24 cellular contexts compared by ENCODE assay signal in genomic region chr1:228968841-228969606, GRCh38.
DNase-seq lines count a peak whose midpoint lies in the region; TF ChIP-seq lines count a peak whose summit lies in the region.
"Had no signal": no experiment of that assay in that cellular context is flagged by ENCODE, and none has a peak within 500 bp of the region (broad histone marks: within the 10 kb centered on the region; RNA-seq: fewer than 3 reads in every experiment).

No MANE protein-coding gene starts in this region.

- peaks cover 3% of the 10 kb centered on the region for H3K27me3 Mint-ChIP-seq in endodermal cell (ENCODE audit: insufficient read depth)
- peaks cover 11% of the 10 kb centered on the region for H3K27me3 Mint-ChIP-seq in nephron (ENCODE audit: low read depth)
- peaks cover 3% of the 10 kb centered on the region for H3K27me3 Mint-ChIP-seq in type B pancreatic cell
- H3K27me3 Mint-ChIP-seq: activated CD4-positive, alpha-beta memory T cell treated with anti-CD3 and anti-CD28 coated beads, Interleukin-2, amount 10 ng/mL, durations not matched to agents 7 days and 5 days; activated naive CD8-positive, alpha-beta T cell; activated T-cell treated with anti-CD3 and anti-CD28 coated beads, Interleukin-2, amount 50 U/mL, for 24 hours had no signal

- H3K27ac Mint-ChIP-seq in endodermal cell (no peak overlapping the region), nephron (peak overlapping the region in 2 of 3 experiments; percentile 18 to 63), type B pancreatic cell (peak overlapping the region; percentile 54)
- H3K27ac Mint-ChIP-seq: activated B cell treated with CpG ODN at 0.5 μM for 24 hours; activated CD4-positive, alpha-beta memory T cell treated with anti-CD3 and anti-CD28 coated beads, Interleukin-2, amount 10 ng/mL, durations not matched to agents 7 days and 5 days; activated naive CD8-positive, alpha-beta T cell; activated T-cell treated with anti-CD3 and anti-CD28 coated beads, Interleukin-2, amount 50 U/mL, for 24 hours; memory B cell; stimulated activated naive CD8-positive, alpha-beta T cell treated with anti-CD3 and anti-CD28 coated beads, Interleukin-15, Interleukin-2, amounts not matched to agents 100 ng/mL and 50 ng/mL, for 24 hours; T-helper 2 cell treated with Interferon-gamma antibody and Interleukin-4, amounts not matched to agents 5 μg/mL and 100 μg/mL, for 36 hours had no signal

- H3K9me3 Mint-ChIP-seq in endodermal cell (no peaks in the 10 kb centered on the region), nephron (no peaks in the 10 kb centered on the region), type B pancreatic cell (no peaks in the 10 kb centered on the region)
- H3K9me3 Mint-ChIP-seq: activated B cell treated with CpG ODN at 0.5 μM for 24 hours; activated CD4-positive, alpha-beta memory T cell treated with anti-CD3 and anti-CD28 coated beads, Interleukin-2, amount 10 ng/mL, durations not matched to agents 7 days and 5 days; activated T-cell treated with anti-CD3 and anti-CD28 coated beads, Interleukin-2, amount 50 U/mL, for 24 hours; memory B cell; stimulated activated naive CD8-positive, alpha-beta T cell treated with anti-CD3 and anti-CD28 coated beads, Interleukin-15, Interleukin-2, amounts not matched to agents 100 ng/mL and 50 ng/mL, for 24 hours; T-helper 2 cell treated with Interferon-gamma antibody and Interleukin-4, amounts not matched to agents 5 μg/mL and 100 μg/mL, for 36 hours had no signal

- H3K9me3 ChIP-seq in adipocyte (ENCODE audit: control insufficient read depth, low read length) = no peaks in the 10 kb centered on the region
- H3K9me3 ChIP-seq in endodermal cell (ENCODE audit: control insufficient read depth, low read length) = no peaks in the 10 kb centered on the region
- no peaks in the 10 kb centered on the region for H3K9me3 ChIP-seq in tibial artery
- H3K9me3 ChIP-seq: BE2C, breast epithelium, heart right ventricle, sigmoid colon had no signal

- H3K4me1 Mint-ChIP-seq in endodermal cell = peaks cover 24% of the 10 kb centered on the region
- H3K4me1 Mint-ChIP-seq in nephron = peaks cover 18% of the 10 kb centered on the region
- H3K4me1 Mint-ChIP-seq in type B pancreatic cell (ENCODE audit: unreplicated experiment) = peaks cover 23% of the 10 kb centered on the region
- H3K4me1 Mint-ChIP-seq: activated B cell treated with CpG ODN at 0.5 μM for 24 hours; activated CD4-positive, alpha-beta memory T cell treated with anti-CD3 and anti-CD28 coated beads, Interleukin-2, amount 10 ng/mL, durations not matched to agents 7 days and 5 days; memory B cell had no signal

- H3K27ac ChIP-seq in endodermal cell (ENCODE audit: low read depth, low read length) (peak overlapping the region; percentile 83), tibial artery (no peak overlapping the region)
- H3K27ac ChIP-seq: breast epithelium, heart right ventricle, sigmoid colon had no signal

- peaks cover 10% of the 10 kb centered on the region for H3K4me1 ChIP-seq in adipocyte (ENCODE audit: control insufficient read depth, insufficient read depth, low read length)
- no peaks in the 10 kb centered on the region for H3K4me1 ChIP-seq in endodermal cell (ENCODE audit: control insufficient read depth, insufficient read depth, low read length)
- peaks cover 0 to 9% (median 7%) of the 10 kb centered on the region in 4 donors for H3K4me1 ChIP-seq in tibial artery
- H3K4me1 ChIP-seq: BE2C had no signal

- H3K36me3 ChIP-seq in adipocyte (ENCODE audit: control insufficient read depth, insufficient read depth, low read length, severe bottlenecking) (no peaks in the 10 kb centered on the region), endodermal cell (ENCODE audit: control insufficient read depth, insufficient read depth, low read length) (no peaks in the 10 kb centered on the region), tibial artery (no peaks in the 10 kb centered on the region)
- H3K36me3 ChIP-seq: BE2C, breast epithelium, heart right ventricle, sigmoid colon had no signal

- H3K4me3 ChIP-seq in adipocyte (ENCODE audit: low read length) (peak overlapping the region; percentile 58), endodermal cell (ENCODE audit: low read length) (no peak overlapping the region), tibial artery (no peak overlapping the region)
- H3K4me3 ChIP-seq: breast epithelium, heart right ventricle, sigmoid colon had no signal

- H3K27me3 ChIP-seq in adipocyte (replicated peaks; ENCODE audit: control insufficient read depth, insufficient read depth, low read length) (peaks cover 6% of the 10 kb centered on the region), endodermal cell (ENCODE audit: control insufficient read depth, insufficient read depth, low read length, poor library complexity, severe bottlenecking) (no peaks in the 10 kb centered on the region), tibial artery (no peaks in the 10 kb centered on the region)
- H3K27me3 ChIP-seq: BE2C, breast epithelium, sigmoid colon had no signal

- DNase-seq in adipocyte (ENCODE audit: low read depth) = no peak
- peak; percentile 55 for DNase-seq in endodermal cell
- DNase-seq in type B pancreatic cell (ENCODE audit: extremely low spot score, unreplicated experiment) = no peak
- DNase-seq in tibial artery = no peak
- DNase-seq in GM13977 (ENCODE audit: low spot score) = no peak
- DNase-seq in NCI-H82 (lab: John Stamatoyannopoulos, UW) = no peak
- DNase-seq in NCI-H1930 (lab: John Stamatoyannopoulos, UW) = no peak
- DNase-seq: activated B cell treated with CpG ODN at 0.5 μM for 24 hours; activated CD4-positive, alpha-beta memory T cell treated with anti-CD3 and anti-CD28 coated beads, Interleukin-2, amount 10 ng/mL, durations not matched to agents 7 days and 5 days; activated T-cell treated with anti-CD3 and anti-CD28 coated beads, Interleukin-2, amount 50 U/mL, for 24 hours; BE2C; effector memory CD4-positive, alpha-beta T cell; heart right ventricle; NCI-H1417 treated with DMSO at 0.1 percent for 48 hours; NCI-H774; PC-3; SIG-M5 had no signal

- H3K4me3 Mint-ChIP-seq in endodermal cell (no peak overlapping the region), nephron (no peak overlapping the region), type B pancreatic cell (peak overlapping the region; percentile 21)
- H3K4me3 Mint-ChIP-seq: activated B cell treated with CpG ODN at 0.5 μM for 24 hours; activated CD4-positive, alpha-beta memory T cell treated with anti-CD3 and anti-CD28 coated beads, Interleukin-2, amount 10 ng/mL, durations not matched to agents 7 days and 5 days; activated naive CD8-positive, alpha-beta T cell; activated T-cell treated with anti-CD3 and anti-CD28 coated beads, Interleukin-2, amount 50 U/mL, for 24 hours; memory B cell; stimulated activated naive CD8-positive, alpha-beta T cell treated with anti-CD3 and anti-CD28 coated beads, Interleukin-15, Interleukin-2, amounts not matched to agents 100 ng/mL and 50 ng/mL, for 24 hours; T-helper 2 cell treated with Interferon-gamma antibody and Interleukin-4, amounts not matched to agents 5 μg/mL and 100 μg/mL, for 36 hours had no signal

- TF ChIP-seq CTCF in endodermal cell (conservative IDR thresholded peaks at IDR 0.05) (no peak), nephron (IDR thresholded peaks at IDR 0.05; ENCODE audit: unreplicated experiment in 3 of 3) (no peak), type B pancreatic cell (conservative IDR thresholded peaks at IDR 0.05) (no peak), tibial artery (IDR thresholded peaks at IDR 0.05) (no peak), GM13977 (IDR thresholded peaks at IDR 0.05; ENCODE audit: extremely low read depth, insufficient read depth, missing control alignments) (no peak)

- intact Hi-C loops in tibial artery (cut with DNase I; ENCODE audit: low total_unique reads) = no loop called here

- in situ Hi-C loops in GM13977 (cut with MboI; ENCODE audit: low pct_unique_long_range_greater_than_20kb, low sequenced_read_pairs, unreplicated experiment) = no loop called here

- whole genome bisulfite sequencing in endodermal cell (ENCODE audit: insufficient coverage in 1 of 2, insufficient read length in 1 of 2), 2 experiments = 64 to 80% methylated on average over 11 to 17 of the region's 17 CpGs

- H3K36me3 Mint-ChIP-seq in endodermal cell (ENCODE audit: low read depth) = no peaks in the 10 kb centered on the region
- H3K36me3 Mint-ChIP-seq in nephron (ENCODE audit: low read depth) = no peaks in the 10 kb centered on the region
- no peaks in the 10 kb centered on the region for H3K36me3 Mint-ChIP-seq in type B pancreatic cell
- H3K36me3 Mint-ChIP-seq: activated naive CD8-positive, alpha-beta T cell; memory B cell had no signal

- no peak overlapping the region for H3K9ac ChIP-seq in adipocyte (ENCODE audit: low read length)
- H3K9ac ChIP-seq in endodermal cell (ENCODE audit: extremely low read depth, low read length, poor library complexity, severe bottlenecking) = no peak overlapping the region
